ENCODE assay signal across 11 cellular contexts in genomic region chr9:37209431-37210386, GRCh38.
DNase-seq lines count a peak whose midpoint lies in the region; ATAC-seq and TF ChIP-seq lines count a peak whose summit lies in the region.
"Had no signal": no experiment of that assay in that cellular context is flagged by ENCODE, and none has a peak within 500 bp of the region (broad histone marks: within the 10 kb centered on the region; RNA-seq: fewer than 3 reads in every experiment).

No MANE protein-coding gene starts in this region.

- H3K27ac Mint-ChIP-seq in neural progenitor cell: peak overlapping the region; percentile 55
- H3K27ac Mint-ChIP-seq: activated CD8-positive, alpha-beta memory T cell treated with anti-CD3 and anti-CD28 coated beads, Interleukin-2, amount 10 ng/mL, durations not matched to agents 7 days and 5 days had no signal

- H3K4me1 ChIP-seq in Loucy (ENCODE audit: insufficient read depth, low read length, poor library complexity, severe bottlenecking): peaks cover 34% of the 10 kb centered on the region
- H3K4me1 ChIP-seq in neural progenitor cell: peaks cover 6% of the 10 kb centered on the region

- peak overlapping the region; percentile 31 for H3K9ac ChIP-seq in Loucy (ENCODE audit: low read depth, low read length, poor library complexity, severe bottlenecking)
- no peak overlapping the region for H3K9ac ChIP-seq in neural progenitor cell

- H3F3A ChIP-seq in Loucy (ENCODE audit: low read depth): no peaks in the 10 kb centered on the region
- H3F3A ChIP-seq in neural progenitor cell (ENCODE audit: low read depth): peaks cover 16% of the 10 kb centered on the region

- peaks cover 3% of the 10 kb centered on the region; the same call in 1 of the 2 replicates for H3K36me3 ChIP-seq in Loucy (ENCODE audit: insufficient read depth, low read length)
- H3K36me3 ChIP-seq in neural progenitor cell: no peaks in the 10 kb centered on the region

- TF ChIP-seq CTCF in Loucy (conservative IDR thresholded peaks at IDR 0.05; ENCODE audit: low read length) (peak; percentile 46), cardiac fibroblast (IDR thresholded peaks at IDR 0.05; ENCODE audit: low read depth, low read length) (peak; percentile 19), neural progenitor cell (IDR thresholded peaks at IDR 0.05) (peak; percentile 45)

- no peaks in the 10 kb centered on the region for H3K27me3 ChIP-seq in Loucy (ENCODE audit: insufficient read depth, low read length, poor library complexity, severe bottlenecking)
- H3K27me3 ChIP-seq in neural progenitor cell: no peaks in the 10 kb centered on the region
- H3K27me3 ChIP-seq: neutrophil had no signal

- H3K4me3 ChIP-seq in Loucy (ENCODE audit: low read length, poor library complexity, severe bottlenecking): no peak overlapping the region
- H3K4me3 ChIP-seq in cardiac fibroblast (replicated peaks in 1 of 2; ENCODE audit: low read depth in 2 of 2, low read length in 2 of 2): no peak overlapping the region
- H3K4me3 ChIP-seq in neural progenitor cell: no peak overlapping the region

- peaks cover 27% of the 10 kb centered on the region for H3K36me3 Mint-ChIP-seq in neural progenitor cell

- H3K9me3 Mint-ChIP-seq in neural progenitor cell: peaks cover 14% of the 10 kb centered on the region

- peak overlapping the region; percentile 7 for H3K4me2 ChIP-seq in Loucy (ENCODE audit: low read depth, low read length, poor library complexity, severe bottlenecking)
- H3K4me2 ChIP-seq in neural progenitor cell: no peak overlapping the region

- H3K27ac ChIP-seq in neural progenitor cell: peak overlapping the region; percentile 48
- H3K27ac ChIP-seq: neutrophil had no signal

- H3K27me3 Mint-ChIP-seq in neural progenitor cell (ENCODE audit: insufficient read depth, low read depth): peaks cover 4% of the 10 kb centered on the region
- H3K27me3 Mint-ChIP-seq: activated CD8-positive, alpha-beta memory T cell treated with anti-CD3 and anti-CD28 coated beads, Interleukin-2, amount 10 ng/mL, durations not matched to agents 7 days and 5 days had no signal

- peaks cover 40% of the 10 kb centered on the region for H3K4me1 Mint-ChIP-seq in neural progenitor cell

- H2AFZ ChIP-seq in Loucy (ENCODE audit: low read length) (no peak overlapping the region), neural progenitor cell (replicated peaks) (no peak overlapping the region)

- H4K20me1 ChIP-seq in Loucy (ENCODE audit: insufficient read depth, low read length, poor library complexity, severe bottlenecking) (no peaks in the 10 kb centered on the region), neural progenitor cell (ENCODE audit: low read depth) (no peaks in the 10 kb centered on the region)

- no peaks in the 10 kb centered on the region for H3K9me2 ChIP-seq in Loucy (replicated peaks; ENCODE audit: low read depth, low read length)

- DNase-seq in NCI-H1105 (lab: John Stamatoyannopoulos, UW): peak; percentile 5
- DNase-seq in NCI-H1105 treated with DMSO at 0.1 percent for 48 hours (lab: John Stamatoyannopoulos, UW): no peak
- DNase-seq in cardiac fibroblast (ENCODE audit: low read depth in 2 of 2): peak; percentile 18 to 21
- DNase-seq in neural progenitor cell (ENCODE audit: low spot score): peak; percentile 29
- no peak for DNase-seq in effector CD4-positive, alpha-beta T cell
- DNase-seq in GM19240 (ENCODE audit: insufficient read length, low spot score): no peak
- DNase-seq: activated CD8-positive, alpha-beta memory T cell treated with anti-CD3 and anti-CD28 coated beads, Interleukin-2, amount 10 ng/mL, durations not matched to agents 7 days and 5 days; NCI-H1930 had no signal

- H3K79me2 ChIP-seq in Loucy (ENCODE audit: insufficient read depth, low read length): peaks cover 53% of the 10 kb centered on the region; the same call in 1 of the 2 replicates
- H3K79me2 ChIP-seq in neural progenitor cell (ENCODE audit: low read depth): peaks cover 19% of the 10 kb centered on the region

- ATAC-seq in GM21576 (IDR thresholded peaks at IDR 0.05; ENCODE audit: unreplicated experiment): no peak
- ATAC-seq: activated CD8-positive, alpha-beta memory T cell treated with anti-CD3 and anti-CD28 coated beads, Interleukin-2, amount 10 ng/mL, durations not matched to agents 7 days and 5 days had no signal

- H3K9me3 ChIP-seq in Loucy (ENCODE audit: insufficient read depth, low read depth, low read length) (no peaks in the 10 kb centered on the region), neural progenitor cell (ENCODE audit: low read depth) (no peaks in the 10 kb centered on the region)
- H3K9me3 ChIP-seq: neutrophil had no signal

- no peak overlapping the region for H3K4me3 Mint-ChIP-seq in neural progenitor cell
- H3K4me3 Mint-ChIP-seq: activated CD8-positive, alpha-beta memory T cell treated with anti-CD3 and anti-CD28 coated beads, Interleukin-2, amount 10 ng/mL, durations not matched to agents 7 days and 5 days had no signal

Comparison
In these comparisons a context has a peak if more than half of its experiments do, and no peak if none do; other contexts are left out.
1. DNase-seq: peak in NCI-H1105 (single experiment), cardiac fibroblast (2 of 2) and neural progenitor cell (single experiment); none in NCI-H1105 treated with DMSO at 0.1 percent for 48 hours (single experiment), effector CD4-positive, alpha-beta T cell (single experiment) and GM19240 (single experiment).
2. Peak in every context shown above with its lines, with median percentiles within 50 percentile points of each other: CTCF ChIP-seq.